20 cellular contexts compared by ENCODE assay signal in genomic region chr7:86975914-86976313, GRCh38.
"Had no signal": no experiment of that assay in that cellular context is flagged by ENCODE, and none has a peak within 500 bp of the region (broad histone marks: within the 10 kb centered on the region; RNA-seq: fewer than 3 reads in every experiment).

No MANE protein-coding gene starts in this region.

- H3K4me3 ChIP-seq: lower lobe of right lung, skin epidermis had no signal

- H3K4me3 Mint-ChIP-seq: activated CD4-positive, alpha-beta memory T cell treated with anti-CD3 and anti-CD28 coated beads for 36 hours; activated CD4-positive, alpha-beta T cell treated with anti-CD3 and anti-CD28 coated beads for 36 hours; activated naive CD8-positive, alpha-beta T cell treated with anti-CD3 and anti-CD28 coated beads, Interleukin-2, amount 10 ng/mL, durations not matched to agents 7 days and 5 days; activated T-cell treated with anti-CD3 and anti-CD28 coated beads, Interleukin-2, amount 50 U/mL, for 24 hours; dendritic cell treated with granulocyte-macrophage colony-stimulating factor and Interleukin-4, amounts not matched to agents 40 ng/mL and 50 ng/mL, for 4 days; mesothelial cell of epicardium; T-helper 1 cell treated with Interleukin-12 subunit alpha and Interleukin-12 subunit beta and Interleukin-4 antibody, amounts not matched to agents 30 μg/mL and 1 μg/mL, for 36 hours had no signal

- H3K27me3 Mint-ChIP-seq: activated CD4-positive, alpha-beta memory T cell treated with anti-CD3 and anti-CD28 coated beads for 36 hours; activated CD4-positive, alpha-beta T cell treated with anti-CD3 and anti-CD28 coated beads for 36 hours; activated naive CD8-positive, alpha-beta T cell treated with anti-CD3 and anti-CD28 coated beads, Interleukin-2, amount 10 ng/mL, durations not matched to agents 7 days and 5 days; activated T-cell treated with anti-CD3 and anti-CD28 coated beads, Interleukin-2, amount 50 U/mL, for 24 hours; dendritic cell treated with granulocyte-macrophage colony-stimulating factor and Interleukin-4, amounts not matched to agents 40 ng/mL and 50 ng/mL, for 4 days had no signal

- DNase-seq: activated CD4-positive, alpha-beta memory T cell treated with anti-CD3 and anti-CD28 coated beads for 36 hours; activated CD4-positive, alpha-beta T cell treated with anti-CD3 and anti-CD28 coated beads for 36 hours; activated effector memory CD4-positive, alpha-beta T cell treated with anti-CD3 and anti-CD28 coated beads, Interleukin-2, amount 50 U/mL, for 16 hours; activated naive CD8-positive, alpha-beta T cell treated with anti-CD3 and anti-CD28 coated beads, Interleukin-2, amount 10 ng/mL, durations not matched to agents 7 days and 5 days; activated T-cell treated with anti-CD3 and anti-CD28 coated beads, Interleukin-2, amount 50 U/mL, for 24 hours; anterior cingulate cortex; brain microvascular endothelial cell; cerebellar nuclear complex; erythroblast; left colon; lower lobe of right lung; stimulated activated CD4-positive, alpha-beta T cell treated with anti-CD3 and anti-CD28 coated beads, Interleukin-15, amount 100 ng/mL, for 24 hours; stimulated activated CD4-positive, alpha-beta T cell treated with anti-CD3 and anti-CD28 coated beads, Interleukin-4, amount 100 ng/mL, for 1 hour; stimulated activated naive CD4-positive, alpha-beta T cell; trophoblast cell had no signal

- H3K36me3 ChIP-seq: brain microvascular endothelial cell, lower lobe of right lung had no signal

- H3K27ac Mint-ChIP-seq: activated CD4-positive, alpha-beta memory T cell treated with anti-CD3 and anti-CD28 coated beads for 36 hours; activated CD4-positive, alpha-beta T cell treated with anti-CD3 and anti-CD28 coated beads for 36 hours; activated naive CD8-positive, alpha-beta T cell treated with anti-CD3 and anti-CD28 coated beads, Interleukin-2, amount 10 ng/mL, durations not matched to agents 7 days and 5 days; activated T-cell treated with anti-CD3 and anti-CD28 coated beads, Interleukin-2, amount 50 U/mL, for 24 hours; dendritic cell treated with granulocyte-macrophage colony-stimulating factor and Interleukin-4, amounts not matched to agents 40 ng/mL and 50 ng/mL, for 4 days; mesothelial cell of epicardium; T-helper 1 cell treated with Interleukin-12 subunit alpha and Interleukin-12 subunit beta and Interleukin-4 antibody, amounts not matched to agents 30 μg/mL and 1 μg/mL, for 36 hours had no signal

- H3K36me3 Mint-ChIP-seq: activated CD4-positive, alpha-beta memory T cell treated with anti-CD3 and anti-CD28 coated beads for 36 hours; activated naive CD8-positive, alpha-beta T cell treated with anti-CD3 and anti-CD28 coated beads, Interleukin-2, amount 10 ng/mL, durations not matched to agents 7 days and 5 days; mesothelial cell of epicardium had no signal

- ATAC-seq: activated CD4-positive, alpha-beta T cell treated with anti-CD3 and anti-CD28 coated beads for 36 hours; left colon; lower lobe of right lung had no signal

- H3K4me1 ChIP-seq: lower lobe of right lung, parathyroid adenoma had no signal

- H3K9me3 Mint-ChIP-seq: activated CD4-positive, alpha-beta memory T cell treated with anti-CD3 and anti-CD28 coated beads for 36 hours; activated naive CD8-positive, alpha-beta T cell treated with anti-CD3 and anti-CD28 coated beads, Interleukin-2, amount 10 ng/mL, durations not matched to agents 7 days and 5 days; activated T-cell treated with anti-CD3 and anti-CD28 coated beads, Interleukin-2, amount 50 U/mL, for 24 hours; mesothelial cell of epicardium; T-helper 1 cell treated with Interleukin-12 subunit alpha and Interleukin-12 subunit beta and Interleukin-4 antibody, amounts not matched to agents 30 μg/mL and 1 μg/mL, for 36 hours had no signal

- H3K27ac ChIP-seq: brain microvascular endothelial cell, lower lobe of right lung, parathyroid adenoma, skin epidermis had no signal

- H3K27me3 ChIP-seq: brain microvascular endothelial cell had no signal

- H3K9me3 ChIP-seq: lower lobe of right lung had no signal
